Comparison of ENCODE assay signal across 35 cellular contexts in the genomic region with DNA sequence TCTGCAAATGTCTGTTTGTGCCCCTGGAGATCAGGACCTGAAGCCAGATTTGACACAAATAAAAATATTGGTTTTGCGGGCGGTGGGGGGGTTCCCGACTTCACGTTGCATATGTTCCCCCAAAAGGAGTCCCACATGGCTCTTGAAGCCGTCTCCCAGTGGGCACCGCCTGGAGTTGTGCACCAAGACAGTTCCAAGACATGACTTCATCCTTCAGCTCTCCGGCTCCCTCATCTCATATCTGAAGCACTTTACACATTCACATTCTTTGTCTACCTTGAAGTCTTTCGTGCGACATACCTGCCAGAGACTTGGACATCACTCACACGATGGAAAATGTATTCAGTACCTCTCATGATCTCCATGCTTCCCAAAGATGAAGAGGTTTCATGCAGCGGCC.
"Had no signal": no experiment of that assay in that cellular context is flagged by ENCODE, and none has a peak within 500 bp of the region (broad histone marks: within the 10 kb centered on the region; RNA-seq: fewer than 3 reads in every experiment).

No MANE protein-coding gene starts in this region.

- H3K4me2 ChIP-seq: KMS-11 had no signal

- H3K27ac ChIP-seq: KMS-11 had no signal

- H3K27me3 ChIP-seq: MG63 had no signal

- H3K4me3 ChIP-seq: MG63 had no signal

- DNase-seq: Karpas-422, Kasumi-1, MG63, MM.1S, MV-4-11, NCI-H1048, NCI-H1092, NCI-H1092 treated with DMSO at 0.1 percent for 48 hours, NCI-H1105, NCI-H1105 treated with DMSO at 0.1 percent for 48 hours, NCI-H1417, NCI-H1417 treated with DMSO at 0.1 percent for 48 hours, NCI-H1436, NCI-H1436 treated with DMSO at 0.1 percent for 48 hours, NCI-H146, NCI-H1694, NCI-H1694 treated with DMSO at 0.1 percent for 48 hours, NCI-H187, NCI-H187 treated with DMSO at 0.1 percent for 48 hours, NCI-H1930, NCI-H2029, NCI-H2029 treated with DMSO at 0.1 percent for 48 hours, NCI-H2081, NCI-H2081 treated with DMSO at 0.1 percent for 48 hours, NCI-H2107, NCI-H2171, NCI-H2171 treated with DMSO at 0.1 percent for 48 hours, NCI-H2227 treated with DMSO at 0.1 percent for 48 hours, NCI-H226, NCI-H345, NCI-H446, NCI-H446 treated with DMSO at 0.1 percent for 48 hours, NCI-H510A, NCI-H510A treated with DMSO at 0.1 percent for 48 hours had no signal

- H3K36me3 ChIP-seq: MG63 had no signal

- H3K9me3 ChIP-seq: MG63 had no signal

- H3K9ac ChIP-seq: KMS-11 had no signal
